8 cellular contexts compared by ENCODE assay signal in genomic region chr5:32444191-32444945, GRCh38. TPM values are rescaled to one million over a fixed set of nuclear protein-coding genes. Genes with fewer than 3 reads are reported as not detected.
DNase-seq lines count a peak whose midpoint lies in the region; ATAC-seq, FAIRE-seq and TF ChIP-seq lines count a peak whose summit lies in the region.

TSS of gene ZFR (minus strand) at chr5:32444740. CDS start at chr5:32444658, 82 bp downstream.

- DNase-seq in NCI-H187 treated with DMSO at 0.1 percent for 48 hours (lab: John Stamatoyannopoulos, UW) = peak; percentile 71
- peak; percentile 84 to 95 (median 92) for DNase-seq in T-helper 2 cell
- peak; percentile 91 for DNase-seq in right atrium auricular region (ENCODE audit: low spot score)
- peak; percentile 51 for DNase-seq in pulmonary artery endothelial cell (ENCODE audit: low read depth, low spot score)
- DNase-seq in urothelium cell line (ENCODE audit: low spot score) = peak; percentile 99

- ATAC-seq in GM18505 (IDR thresholded peaks at IDR 0.05; ENCODE audit: unreplicated experiment) (peak; percentile 83), HG02970 (IDR thresholded peaks at IDR 0.05; ENCODE audit: low FRiP score, unreplicated experiment) (peak; percentile 81)

- TF ChIP-seq POLR2A in GM18505 (IDR thresholded peaks at IDR 0.05; ENCODE audit: borderline replicate concordance, extremely low read depth, insufficient read depth, insufficient read length) = peak; percentile 79

- no peaks in the 10 kb centered on the region for H3K27me3 ChIP-seq in right atrium auricular region

- H3K36me3 ChIP-seq in right atrium auricular region = no peaks in the 10 kb centered on the region

- peak within 1 kb of the TSS; percentile 90 to 96 for H3K4me3 ChIP-seq in right atrium auricular region

- H3K27ac ChIP-seq in angular gyrus (ENCODE audit: low read depth, low read length) (peak within 1 kb of the TSS; percentile 76), right atrium auricular region (peak within 1 kb of the TSS; percentile 86 to 97)

- H3K4me1 ChIP-seq in right atrium auricular region = peaks cover 0 to 32% of the 10 kb centered on the region in 2 donors

- H3K9me3 ChIP-seq in right atrium auricular region = no peaks in the 10 kb centered on the region

- TF ChIP-seq CTCF in right atrium auricular region (IDR thresholded peaks at IDR 0.05) = no peak

- peak; percentile 71 for FAIRE-seq in urothelium cell line (lab: Jason Lieb, UNC)

RNA-seq across cellular contexts. Expression of gene ZFR, which starts in this region (rescaled TPM):
- 10 to 100 TPM; 65.7 to 66.0 TPM for total RNA-seq in right atrium auricular region
- total RNA-seq in pulmonary artery endothelial cell = 58.4 and 73.6 TPM in 2 replicates

Comparison
In these comparisons a context has a peak if more than half of its experiments do, and no peak if none do; other contexts are left out.
1. Peak in every context shown above with its lines: DNase-seq, ATAC-seq, H3K4me3 ChIP-seq and H3K27ac ChIP-seq.